In the genomic region with DNA sequence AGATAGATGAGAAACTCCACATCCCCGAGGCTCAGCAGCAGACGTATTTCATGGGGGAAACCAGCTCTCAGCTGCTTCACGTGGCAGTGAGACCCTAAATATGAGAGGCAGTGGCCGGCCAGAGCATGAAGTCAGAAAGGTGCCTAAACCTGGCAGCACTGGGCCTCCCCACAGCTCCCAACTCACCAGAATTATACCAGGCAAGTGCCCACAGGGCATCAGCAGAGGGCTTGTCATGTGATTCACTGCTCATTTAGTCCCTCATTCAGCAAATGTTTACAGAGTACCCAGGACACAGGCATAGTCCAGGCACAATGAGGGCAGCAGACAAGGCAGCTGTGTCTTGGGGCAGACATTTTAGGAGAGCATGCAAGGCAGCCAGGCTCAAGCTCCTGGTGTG, we compare ENCODE assay signal across 30 cellular contexts.
A peak's percentile ranks its signal among the peaks of the same experiment; 100 is the strongest.
DNase-seq lines count a peak whose midpoint lies in the region; ATAC-seq, FAIRE-seq and TF ChIP-seq lines count a peak whose summit lies in the region.
"Had no signal": no experiment of that assay in that cellular context is flagged by ENCODE, and none has a peak within 500 bp of the region (broad histone marks: within the 10 kb centered on the region; RNA-seq: fewer than 3 reads in every experiment).

No MANE protein-coding gene starts in this region.

- no peak overlapping the region for H3K27ac ChIP-seq in breast epithelium
- H3K27ac ChIP-seq: BLaER1, psoas muscle, upper lobe of left lung had no signal

- no peak for ATAC-seq in activated T-helper 17 cell treated with anti-CD3 and anti-CD28 coated beads, Interleukin-2, amount 50 U/mL, for 72 hours (replicated peaks)
- no peak for ATAC-seq in stimulated activated naive B cell treated with anti-CD40 and anti-IgM and Interleukin-4, amounts not matched to agents 10 μg/mL and 1 μg/mL and 100 μg/mL, for 72 hours (replicated peaks)
- ATAC-seq: activated CD8-positive, alpha-beta memory T cell treated with anti-CD3 and anti-CD28 coated beads, Interleukin-2, amount 10 ng/mL, durations not matched to agents 7 days and 5 days; effector memory CD8-positive, alpha-beta T cell; left colon; mucosa of descending colon; natural killer cell; psoas muscle had no signal

- no peaks in the 10 kb centered on the region for H3K4me1 ChIP-seq in breast epithelium
- H3K4me1 ChIP-seq: BLaER1, psoas muscle, upper lobe of left lung had no signal

- FAIRE-seq in D721Med (lab: Jason Lieb, UNC), result no peak
- FAIRE-seq: RCC 7860 had no signal

- peaks cover 0 to 4% of the 10 kb centered on the region in 2 donors for H3K9me3 ChIP-seq in breast epithelium
- H3K9me3 ChIP-seq: mucosa of descending colon, psoas muscle, upper lobe of left lung had no signal

- TF ChIP-seq CTCF in MCF 10A (IDR thresholded peaks at IDR 0.05; ENCODE audit: unreplicated experiment) (no peak), breast epithelium (IDR thresholded peaks at IDR 0.05) (no peak), D721Med (IDR thresholded peaks at IDR 0.05; ENCODE audit: insufficient read depth, missing control alignments) (no peak)

- intact Hi-C loops in MCF 10A (cut with micrococcal nuclease) (no loop called here), breast epithelium (cut with DNase I; ENCODE audit: low total_unique reads) (no loop called here)

- no peak overlapping the region for H3K4me3 ChIP-seq in breast epithelium
- H3K4me3 ChIP-seq: BLaER1, mucosa of descending colon, psoas muscle, upper lobe of left lung had no signal

- POLR2A ChIA-PET in MCF 10A (lab: Yijun Ruan, JAX), result interaction anchor here (0.5 to 2.8 kb wide), 5 partner anchors 22 to 237 kb away, joined by 4 to 22 read pairs (median 5); no protein-coding TSS in a partner anchor

- H3K9me3 Mint-ChIP-seq in MCF 10A (ENCODE audit: unreplicated experiment), result no peaks in the 10 kb centered on the region
- H3K9me3 Mint-ChIP-seq in activated T-helper 17 cell treated with anti-CD3 and anti-CD28 coated beads, Interleukin-2, amount 50 U/mL, for 72 hours, result peaks cover 7% of the 10 kb centered on the region
- peaks cover 9 to 10% of the 10 kb centered on the region in 2 donors for H3K9me3 Mint-ChIP-seq in stimulated activated naive B cell treated with anti-CD40 and anti-IgM and Interleukin-4, amounts not matched to agents 10 μg/mL and 1 μg/mL and 100 μg/mL, for 72 hours
- H3K9me3 Mint-ChIP-seq: central memory CD8-positive, alpha-beta T cell; natural killer cell had no signal

- no peaks in the 10 kb centered on the region for H3K36me3 ChIP-seq in breast epithelium
- H3K36me3 ChIP-seq: BLaER1, upper lobe of left lung had no signal

- TF ChIP-seq POLR2A in breast epithelium (IDR thresholded peaks at IDR 0.05), result no peak

- H3K36me3 Mint-ChIP-seq in MCF 10A (ENCODE audit: insufficient read depth, unreplicated experiment), result peaks cover 16% of the 10 kb centered on the region
- peaks cover 8% of the 10 kb centered on the region for H3K36me3 Mint-ChIP-seq in activated T-helper 17 cell treated with anti-CD3 and anti-CD28 coated beads, Interleukin-2, amount 50 U/mL, for 72 hours (ENCODE audit: low read depth)
- no peaks in the 10 kb centered on the region for H3K36me3 Mint-ChIP-seq in stimulated activated naive B cell treated with anti-CD40 and anti-IgM and Interleukin-4, amounts not matched to agents 10 μg/mL and 1 μg/mL and 100 μg/mL, for 72 hours
- H3K36me3 Mint-ChIP-seq: activated CD8-positive, alpha-beta memory T cell treated with anti-CD3 and anti-CD28 coated beads, Interleukin-2, amount 10 ng/mL, durations not matched to agents 7 days and 5 days; immature natural killer cell; natural killer cell had no signal

- CTCF ChIA-PET in MCF 10A (lab: Yijun Ruan, JAX), result interaction anchor here (0.5 to 1.7 kb wide), 3 partner anchors 11 to 252 kb away, joined by 3 to 4 read pairs (median 4); no protein-coding TSS in a partner anchor

- TSS peak; percentile 99 for BruUV-seq in MCF 10A (replicated peaks; lab: Mats Ljungman, UMichigan)

- H3K27ac Mint-ChIP-seq in MCF 10A (ENCODE audit: low read depth, unreplicated experiment), result peak overlapping the region; percentile 95
- peak overlapping the region; percentile 91 for H3K27ac Mint-ChIP-seq in activated T-helper 17 cell treated with anti-CD3 and anti-CD28 coated beads, Interleukin-2, amount 50 U/mL, for 72 hours
- H3K27ac Mint-ChIP-seq in stimulated activated naive B cell treated with anti-CD40 and anti-IgM and Interleukin-4, amounts not matched to agents 10 μg/mL and 1 μg/mL and 100 μg/mL, for 72 hours, result peak overlapping the region; percentile 20
- H3K27ac Mint-ChIP-seq: activated CD8-positive, alpha-beta memory T cell treated with anti-CD3 and anti-CD28 coated beads, Interleukin-2, amount 10 ng/mL, durations not matched to agents 7 days and 5 days; natural killer cell had no signal

- peaks cover 37% of the 10 kb centered on the region for H3K4me1 Mint-ChIP-seq in MCF 10A (ENCODE audit: insufficient read depth, unreplicated experiment)
- H3K4me1 Mint-ChIP-seq in activated T-helper 17 cell treated with anti-CD3 and anti-CD28 coated beads, Interleukin-2, amount 50 U/mL, for 72 hours, result peaks cover 5% of the 10 kb centered on the region
- H3K4me1 Mint-ChIP-seq in stimulated activated naive B cell treated with anti-CD40 and anti-IgM and Interleukin-4, amounts not matched to agents 10 μg/mL and 1 μg/mL and 100 μg/mL, for 72 hours, result peaks cover 0 to 2% of the 10 kb centered on the region in 2 donors
- H3K4me1 Mint-ChIP-seq: activated CD8-positive, alpha-beta memory T cell treated with anti-CD3 and anti-CD28 coated beads, Interleukin-2, amount 10 ng/mL, durations not matched to agents 7 days and 5 days; central memory CD8-positive, alpha-beta T cell; immature natural killer cell; natural killer cell had no signal

- H3K27me3 Mint-ChIP-seq in MCF 10A (ENCODE audit: insufficient read depth, unreplicated experiment), result peaks cover 16% of the 10 kb centered on the region
- H3K27me3 Mint-ChIP-seq in activated T-helper 17 cell treated with anti-CD3 and anti-CD28 coated beads, Interleukin-2, amount 50 U/mL, for 72 hours, result peaks cover 7% of the 10 kb centered on the region
- H3K27me3 Mint-ChIP-seq in stimulated activated naive B cell treated with anti-CD40 and anti-IgM and Interleukin-4, amounts not matched to agents 10 μg/mL and 1 μg/mL and 100 μg/mL, for 72 hours, result peaks cover 0 to 9% of the 10 kb centered on the region in 2 donors
- H3K27me3 Mint-ChIP-seq: activated CD8-positive, alpha-beta memory T cell treated with anti-CD3 and anti-CD28 coated beads, Interleukin-2, amount 10 ng/mL, durations not matched to agents 7 days and 5 days had no signal

- H3K27me3 ChIP-seq in breast epithelium, result peaks cover 0 to 19% of the 10 kb centered on the region in 2 donors
- H3K27me3 ChIP-seq: BLaER1, upper lobe of left lung had no signal

- DNase-seq in MCF 10A (ENCODE audit: unreplicated experiment) (peak; percentile 63), breast epithelium (ENCODE audit: low spot score in 2 of 2) (no peak), NCI-H774 (lab: John Stamatoyannopoulos, UW) (peak; percentile 83), NCI-H187 (lab: John Stamatoyannopoulos, UW) (no peak), D721Med (ENCODE audit: insufficient read length, low spot score) (no peak)
- DNase-seq in stimulated activated naive B cell treated with anti-CD40 and anti-IgM and Interleukin-4, amounts not matched to agents 10 μg/mL and 1 μg/mL and 100 μg/mL, for 72 hours, result no peak
- DNase-seq: activated CD4-positive, alpha-beta T cell treated with anti-CD3 and anti-CD28 coated beads, Interleukin-2, amount 50 U/mL, for 1 hour; activated CD4-positive, CD25-positive, alpha-beta regulatory T cell; activated CD8-positive, alpha-beta memory T cell treated with anti-CD3 and anti-CD28 coated beads, Interleukin-2, amount 10 ng/mL, durations not matched to agents 7 days and 5 days; activated naive CD4-positive, alpha-beta T cell treated with Interleukin-2 at 50 U/mL for 16 hours; activated T-cell treated with anti-CD3 and anti-CD28 coated beads, Interleukin-2, amount 50 U/mL, for 48 hours; DND-41; effector memory CD8-positive, alpha-beta T cell; H7; immature natural killer cell; KG1; left colon; MM.1S; mucosa of descending colon; natural killer cell; NCI-H1417 treated with DMSO at 0.1 percent for 48 hours; nucleus accumbens; psoas muscle; stimulated activated CD4-positive, alpha-beta T cell treated with anti-CD3 and anti-CD28 coated beads, Interleukin-4, amount 100 ng/mL, for 24 hours; substantia nigra; upper lobe of left lung had no signal

- H3K4me3 Mint-ChIP-seq in MCF 10A (ENCODE audit: unreplicated experiment), result peak overlapping the region; percentile 64
- H3K4me3 Mint-ChIP-seq in activated T-helper 17 cell treated with anti-CD3 and anti-CD28 coated beads, Interleukin-2, amount 50 U/mL, for 72 hours, result peak overlapping the region; percentile 59
- H3K4me3 Mint-ChIP-seq in stimulated activated naive B cell treated with anti-CD40 and anti-IgM and Interleukin-4, amounts not matched to agents 10 μg/mL and 1 μg/mL and 100 μg/mL, for 72 hours, result no peak overlapping the region
- H3K4me3 Mint-ChIP-seq: activated CD8-positive, alpha-beta memory T cell treated with anti-CD3 and anti-CD28 coated beads, Interleukin-2, amount 10 ng/mL, durations not matched to agents 7 days and 5 days; central memory CD8-positive, alpha-beta T cell; immature natural killer cell; natural killer cell had no signal

Comparison
In these comparisons a context has a peak if more than half of its experiments do, and no peak if none do; other contexts are left out.
1. DNase-seq: peak in MCF 10A (single experiment) and NCI-H774 (single experiment); none in breast epithelium (0 of 2), stimulated activated naive B cell treated with anti-CD40 and anti-IgM and Interleukin-4, amounts not matched to agents 10 μg/mL and 1 μg/mL and 100 μg/mL, for 72 hours (single experiment), NCI-H187 (0 of 2) and D721Med (single experiment).
2. H3K27ac Mint-ChIP-seq: peak in every context shown above with its lines; median percentile 95 in MCF 10A; 91 in activated T-helper 17 cell treated with anti-CD3 and anti-CD28 coated beads, Interleukin-2, amount 50 U/mL, for 72 hours; 20 in stimulated activated naive B cell treated with anti-CD40 and anti-IgM and Interleukin-4, amounts not matched to agents 10 μg/mL and 1 μg/mL and 100 μg/mL, for 72 hours.
3. H3K4me3 Mint-ChIP-seq: peak in MCF 10A (single experiment) and activated T-helper 17 cell treated with anti-CD3 and anti-CD28 coated beads, Interleukin-2, amount 50 U/mL, for 72 hours (single experiment); none in stimulated activated naive B cell treated with anti-CD40 and anti-IgM and Interleukin-4, amounts not matched to agents 10 μg/mL and 1 μg/mL and 100 μg/mL, for 72 hours (0 of 2).